15 cellular contexts compared by ENCODE assay signal in genomic region chr10:119737039-119737663, GRCh38. TPM values are rescaled to one million over a fixed set of nuclear protein-coding genes. Genes with fewer than 3 reads are reported as not detected.
DNase-seq lines count a peak whose midpoint lies in the region; ATAC-seq and TF ChIP-seq lines count a peak whose summit lies in the region.
"Had no signal": no experiment of that assay in that cellular context is flagged by ENCODE, and none has a peak within 500 bp of the region (broad histone marks: within the 10 kb centered on the region; RNA-seq: fewer than 3 reads in every experiment).

No MANE protein-coding gene starts in this region.

- TF ChIP-seq EP300 in transverse colon (IDR thresholded peaks at IDR 0.05; ENCODE audit: low read depth) = no peak

- no peaks in the 10 kb centered on the region for H3K79me2 ChIP-seq in mesendoderm (ENCODE audit: control insufficient read depth, insufficient read depth, low read length)

- H3K79me1 ChIP-seq in mesendoderm (ENCODE audit: low read length) = no peaks in the 10 kb centered on the region

- intact Hi-C loops in transverse colon (cut with DNase I; ENCODE audit: low total_unique reads) = no loop called here
- intact Hi-C loops in ascending aorta (cut with DNase I) = no loop called here

- no peak overlapping the region for H3K4me2 ChIP-seq in mesendoderm (ENCODE audit: low read length)

- no peak overlapping the region for H3K4me3 ChIP-seq in mesendoderm (ENCODE audit: low read length)
- H3K4me3 ChIP-seq in transverse colon = no peak overlapping the region
- no peak overlapping the region for H3K4me3 ChIP-seq in ascending aorta
- H3K4me3 ChIP-seq: HAP-1, lower lobe of right lung had no signal

- H3K9me3 ChIP-seq in T-helper 17 cell (ENCODE audit: control insufficient read depth, low read length, poor library complexity, severe bottlenecking) (no peaks in the 10 kb centered on the region), transverse colon (no peaks in the 10 kb centered on the region), ascending aorta (no peaks in the 10 kb centered on the region)
- H3K9me3 ChIP-seq: HAP-1, lower lobe of right lung had no signal

- TF ChIP-seq POLR2A in transverse colon (IDR thresholded peaks at IDR 0.05) = no peak

- no peak overlapping the region for H2BK5ac ChIP-seq in mesendoderm (ENCODE audit: low read length)

- peak overlapping the region; percentile 28 for H2BK120ac ChIP-seq in mesendoderm (ENCODE audit: low read depth, low read length)

- no peak for TF ChIP-seq CTCF in transverse colon (IDR thresholded peaks at IDR 0.05)
- TF ChIP-seq CTCF in ascending aorta (IDR thresholded peaks at IDR 0.05) = no peak

- in situ Hi-C loops in transverse colon (cut with MboI; ENCODE audit: low pct_ligation_motif_present in 1 of 4, low pct_unique_long_range_greater_than_20kb in 1 of 4, low sequenced_read_pairs in 3 of 4) = no loop called here

- no peak overlapping the region for H4K8ac ChIP-seq in mesendoderm (ENCODE audit: low read depth, low read length)

- no peak overlapping the region for H3K9ac ChIP-seq in mesendoderm (ENCODE audit: low read length)

- H3K4ac ChIP-seq in mesendoderm (ENCODE audit: low read depth, low read length) = no peak overlapping the region

- peak overlapping the region; percentile 77 for H3K27ac Mint-ChIP-seq in activated T-cell treated with anti-CD3 and anti-CD28 coated beads, Interleukin-2, amount 50 U/mL, for 24 hours
- H3K27ac Mint-ChIP-seq in T-helper 17 cell = peak overlapping the region; percentile 75

- no peak overlapping the region for H3K56ac ChIP-seq in mesendoderm (ENCODE audit: low read length)

- no peak overlapping the region for H3K4me3 Mint-ChIP-seq in activated T-cell treated with anti-CD3 and anti-CD28 coated beads, Interleukin-2, amount 50 U/mL, for 24 hours
- no peak overlapping the region for H3K4me3 Mint-ChIP-seq in activated T-cell treated with anti-CD3 and anti-CD28 coated beads, Interleukin-2, amount 50 U/mL, for 4 hours
- H3K4me3 Mint-ChIP-seq in T-helper 17 cell = peak overlapping the region; percentile 68

- H3K36me3 ChIP-seq in mesendoderm (ENCODE audit: control insufficient read depth, insufficient read depth, low read length) (no peaks in the 10 kb centered on the region), transverse colon (no peaks in the 10 kb centered on the region), ascending aorta (no peaks in the 10 kb centered on the region)
- H3K36me3 ChIP-seq: HAP-1, lower lobe of right lung had no signal

- no peak overlapping the region for H4K5ac ChIP-seq in mesendoderm (ENCODE audit: low read length)

- H2BK15ac ChIP-seq in mesendoderm (replicated peaks; ENCODE audit: low read depth) = no peak overlapping the region

- peak overlapping the region; percentile 40 for H3K18ac ChIP-seq in mesendoderm (ENCODE audit: low read length)

- H3K36me3 Mint-ChIP-seq in activated T-cell treated with anti-CD3 and anti-CD28 coated beads, Interleukin-2, amount 50 U/mL, for 24 hours (ENCODE audit: low read depth) = peaks cover 5% of the 10 kb centered on the region
- no peaks in the 10 kb centered on the region for H3K36me3 Mint-ChIP-seq in activated T-cell treated with anti-CD3 and anti-CD28 coated beads, Interleukin-2, amount 50 U/mL, for 4 hours (ENCODE audit: insufficient read depth)
- no peaks in the 10 kb centered on the region for H3K36me3 Mint-ChIP-seq in T-helper 17 cell (ENCODE audit: low read depth)

- no peak for ATAC-seq in activated T-cell treated with anti-CD3 and anti-CD28 coated beads, Interleukin-2, amount 50 U/mL, for 4 hours
- ATAC-seq in T-helper 17 cell = peak; percentile 23

- H3K4me1 ChIP-seq in mesendoderm (ENCODE audit: control insufficient read depth, low read depth, low read length) (no peaks in the 10 kb centered on the region), transverse colon (peaks cover 0 to 19% (median 12%) of the 10 kb centered on the region in 4 donors), ascending aorta (peaks cover 0 to 18% of the 10 kb centered on the region in 2 donors)

- peaks cover 51% of the 10 kb centered on the region for H3K4me1 Mint-ChIP-seq in activated T-cell treated with anti-CD3 and anti-CD28 coated beads, Interleukin-2, amount 50 U/mL, for 24 hours (ENCODE audit: low read depth)
- peaks cover 37% of the 10 kb centered on the region for H3K4me1 Mint-ChIP-seq in activated T-cell treated with anti-CD3 and anti-CD28 coated beads, Interleukin-2, amount 50 U/mL, for 4 hours (ENCODE audit: low read depth)
- H3K4me1 Mint-ChIP-seq in T-helper 17 cell = peaks cover 24% of the 10 kb centered on the region

- H3K27me3 Mint-ChIP-seq in activated T-cell treated with anti-CD3 and anti-CD28 coated beads, Interleukin-2, amount 50 U/mL, for 24 hours = no peaks in the 10 kb centered on the region
- H3K27me3 Mint-ChIP-seq in activated T-cell treated with anti-CD3 and anti-CD28 coated beads, Interleukin-2, amount 50 U/mL, for 4 hours (ENCODE audit: low read depth) = no peaks in the 10 kb centered on the region
- no peaks in the 10 kb centered on the region for H3K27me3 Mint-ChIP-seq in T-helper 17 cell
- H3K27me3 Mint-ChIP-seq: brain had no signal

- H3K27ac ChIP-seq in mesendoderm (ENCODE audit: low read depth, low read length) = no peak overlapping the region
- peak overlapping the region in 3 of 4 donors; percentile 64 to 66 (median 65) for H3K27ac ChIP-seq in transverse colon
- H3K27ac ChIP-seq in ascending aorta = peak overlapping the region in 1 of 2 donors; percentile 26

- DNase-seq in activated T-cell treated with anti-CD3 and anti-CD28 coated beads, Interleukin-2, amount 50 U/mL, for 24 hours = no peak
- DNase-seq in activated T-cell treated with anti-CD3 and anti-CD28 coated beads, Interleukin-2, amount 50 U/mL, for 4 hours = no peak
- DNase-seq in T-helper 17 cell (no peak), mesendoderm (peak; percentile 40), transverse colon (no peak), SHP77 treated with DMSO at 0.1 percent for 48 hours (lab: John Stamatoyannopoulos, UW) (no peak), ascending aorta (ENCODE audit: low spot score in 2 of 2) (no peak)
- DNase-seq in activated CD8-positive, alpha-beta memory T cell treated with anti-CD3 and anti-CD28 coated beads, Interleukin-2, amount 50 U/mL, for 4 hours = no peak
- DNase-seq: hippocampal formation; KG1; lower lobe of right lung; NCI-H2081; stimulated activated CD4-positive, alpha-beta T cell treated with anti-CD3 and anti-CD28 coated beads, Interleukin-4, amount 100 ng/mL, for 1 hour had no signal

- H2AK5ac ChIP-seq in mesendoderm (ENCODE audit: low read length) = no peak overlapping the region

- no CpG with 5 or more reads among the region's 2 CpGs for WGBS in mesendoderm (ENCODE audit: extremely low coverage, insufficient coverage, low lambda C conversion rate)
- 88% methylated on average over 2 of the region's 2 CpGs; no CpG with 5 or more reads in 1 of the 2 donors for WGBS in transverse colon (ENCODE audit: low coverage in 1 of 2), 2 donors

- H3K23ac ChIP-seq in mesendoderm (ENCODE audit: low read length) = no peak overlapping the region

- no peaks in the 10 kb centered on the region for H3K27me3 ChIP-seq in mesendoderm (ENCODE audit: insufficient read depth, low read length, poor library complexity)
- H3K27me3 ChIP-seq in transverse colon = no peaks in the 10 kb centered on the region
- H3K27me3 ChIP-seq in ascending aorta = no peaks in the 10 kb centered on the region

- H3K9me3 Mint-ChIP-seq in activated T-cell treated with anti-CD3 and anti-CD28 coated beads, Interleukin-2, amount 50 U/mL, for 24 hours = no peaks in the 10 kb centered on the region
- no peaks in the 10 kb centered on the region for H3K9me3 Mint-ChIP-seq in activated T-cell treated with anti-CD3 and anti-CD28 coated beads, Interleukin-2, amount 50 U/mL, for 4 hours
- H3K9me3 Mint-ChIP-seq: brain had no signal

RNA-seq across cellular contexts. Expression of gene INPP5F, which starts 11.3 kb away (rescaled TPM):
- 10 to 100 TPM; 18.1 to 23.6 (median 21.1) TPM for total RNA-seq in activated T-cell treated with anti-CD3 and anti-CD28 coated beads, Interleukin-2, amount 50 U/mL, for 4 hours
- total RNA-seq in T-helper 17 cell (10 to 100 TPM; 10.4 to 11.9 TPM), transverse colon (10 to 100 TPM; 11.6 to 24.6 (median 16.6) TPM), ascending aorta (5.1 TPM)
- polyA plus RNA-seq in mesendoderm (2013, experiment 1 of 2) = 91.3 TPM
- 93.7 TPM for polyA plus RNA-seq in mesendoderm (2013, experiment 2 of 2)
